Comparison of ENCODE assay signal across 8 cellular contexts in the genomic region with DNA sequence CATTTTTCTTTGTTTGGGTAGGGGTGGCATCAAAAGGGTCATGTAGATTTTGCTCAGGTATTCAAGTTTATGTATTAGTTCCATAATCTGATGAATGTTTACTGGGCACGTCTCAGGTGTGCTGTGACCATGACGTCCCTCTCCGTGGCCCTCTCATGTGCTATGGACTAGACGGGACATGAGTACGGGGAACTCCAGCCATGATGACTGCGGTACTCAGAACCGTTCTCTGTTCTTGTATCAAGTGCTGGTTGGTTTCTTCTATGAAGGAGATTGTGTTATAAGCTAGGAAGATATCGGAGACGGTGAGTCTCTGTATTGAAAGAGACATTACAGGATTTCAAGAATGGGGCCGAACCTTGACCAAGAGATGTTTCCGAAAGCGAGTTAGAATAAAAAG.
"Had no signal": no experiment of that assay in that cellular context is flagged by ENCODE, and none has a peak within 500 bp of the region (broad histone marks: within the 10 kb centered on the region; RNA-seq: fewer than 3 reads in every experiment).

No MANE protein-coding gene starts in this region.

- H3K27ac ChIP-seq: GM23248 had no signal

- H3K4me1 ChIP-seq: HAP-1 had no signal

- DNase-seq: GM23248, GOT3, H7, H9, HCEC 1CT, HFFc6 had no signal

- H3K9me3 ChIP-seq: HAP-1 had no signal

- H3K4me3 ChIP-seq: GM23248, GM23338, HAP-1 had no signal

- H3K36me3 ChIP-seq: HAP-1 had no signal
